Comparison of ENCODE assay signal across 8 cellular contexts in genomic region chr3:125357032-125357658, GRCh38. TPM values are rescaled to one million over a fixed set of nuclear protein-coding genes. Genes with fewer than 3 reads are reported as not detected.
DNase-seq lines count a peak whose midpoint lies in the region; ATAC-seq and TF ChIP-seq lines count a peak whose summit lies in the region.

No MANE protein-coding gene starts in this region.

- H3K36me3 ChIP-seq in neural cell (ENCODE audit: insufficient read depth, low read length) = no peaks in the 10 kb centered on the region
- no peaks in the 10 kb centered on the region for H3K36me3 ChIP-seq in thoracic aorta

- H3K27ac ChIP-seq in neural cell (ENCODE audit: low read length) (peak overlapping the region; percentile 56), thoracic aorta (peak overlapping the region; percentile 64 to 86)

- H3K79me2 ChIP-seq in neural cell (replicated peaks; ENCODE audit: insufficient read depth, low read length) = peaks cover 91% of the 10 kb centered on the region

- H3K4me3 ChIP-seq in neural cell (ENCODE audit: low read length) (peak overlapping the region; percentile 73), thoracic aorta (peak overlapping the region; percentile 88)

- H3K9ac ChIP-seq in neural cell (ENCODE audit: low read length) = peak overlapping the region; percentile 70

- H3K27me3 ChIP-seq in neural cell (ENCODE audit: insufficient read depth, low read depth, low read length) (no peaks in the 10 kb centered on the region), thoracic aorta (replicated peaks; ENCODE audit: insufficient read depth) (no peaks in the 10 kb centered on the region)

- TF ChIP-seq CTCF in neural cell (IDR thresholded peaks at IDR 0.05; ENCODE audit: poor library complexity, severe bottlenecking) = no peak
- TF ChIP-seq CTCF in thoracic aorta (IDR thresholded peaks at IDR 0.05) = no peak

- no peaks in the 10 kb centered on the region for H3K9me2 ChIP-seq in neural cell (ENCODE audit: insufficient read depth, low read length)

- H3K9me3 ChIP-seq in neural cell (ENCODE audit: low read length) (no peaks in the 10 kb centered on the region), thoracic aorta (no peaks in the 10 kb centered on the region)

- no peak for TF ChIP-seq EP300 in neural cell (conservative IDR thresholded peaks at IDR 0.05; ENCODE audit: poor library complexity, severe bottlenecking)

- peak; percentile 67 for ATAC-seq in GM19467 (IDR thresholded peaks at IDR 0.05; ENCODE audit: unreplicated experiment)
- ATAC-seq in thoracic aorta (ENCODE audit: insufficient number of reproducible peaks, low FRiP score, low read depth) = peak; percentile 36
- no peak for ATAC-seq in GM21717 (IDR thresholded peaks at IDR 0.05; ENCODE audit: unreplicated experiment)

- H4K20me1 ChIP-seq in neural cell (ENCODE audit: insufficient read depth) = peaks cover 4% of the 10 kb centered on the region

- H2AFZ ChIP-seq in neural cell (ENCODE audit: low read depth, low read length) = no peak overlapping the region

- H3F3A ChIP-seq in neural cell (ENCODE audit: insufficient read depth, low read length, poor library complexity, severe bottlenecking) = no peaks in the 10 kb centered on the region

- TF ChIP-seq RAD21 in neural cell (conservative IDR thresholded peaks at IDR 0.05) = peak; percentile 16

- peaks cover 17 to 39% of the 10 kb centered on the region in 2 donors for H3K4me1 ChIP-seq in thoracic aorta (ENCODE audit: control insufficient read depth in 1 of 2, low read depth in 2 of 2)

- peak overlapping the region; percentile 45 for H3K4me2 ChIP-seq in neural cell (ENCODE audit: low read length)

- DNase-seq in C1 segment of cervical spinal cord (lab: John Stamatoyannopoulos, UW) (peak in 13 of 14 donors; percentile 1 to 66 (median 23)), NAMALWA (ENCODE audit: low spot score) (peak; percentile 75), activated T-cell treated with anti-CD3 and anti-CD28 coated beads for 4 hours (peak; percentile 35), fibroblast of gingiva (ENCODE audit: low read depth) (peak; percentile 30), thoracic aorta (ENCODE audit: low spot score) (no peak)

TF ChIP-seq in neural cell, 6 proteins besides CTCF, POLR2A, EP300 and RAD21:
- TF ChIP-seq REST (IDR thresholded peaks at IDR 0.05; ENCODE audit: borderline replicate concordance) (peak; percentile 41), MXI1 (conservative IDR thresholded peaks at IDR 0.05; ENCODE audit: poor library complexity, severe bottlenecking) (peak; percentile 73), POLR2AphosphoS5 (IDR thresholded peaks at IDR 0.05) (peak; percentile 77), EZH2 (IDR thresholded peaks at IDR 0.05; ENCODE audit: borderline replicate concordance, insufficient read depth, low read length, poor library complexity, severe bottlenecking) (no peak)

RNA-seq across cellular contexts. Expression of gene ZNF148, which starts 18.0 kb away (rescaled TPM):
- 16.2 and 16.9 TPM in 2 replicates for polyA plus RNA-seq in neural cell
- polyA minus RNA-seq in neural cell = 86.7 and 95.7 TPM in 2 replicates
- total RNA-seq in thoracic aorta = 10 to 100 TPM; 27.1 to 35.1 TPM
